In the genomic region with DNA sequence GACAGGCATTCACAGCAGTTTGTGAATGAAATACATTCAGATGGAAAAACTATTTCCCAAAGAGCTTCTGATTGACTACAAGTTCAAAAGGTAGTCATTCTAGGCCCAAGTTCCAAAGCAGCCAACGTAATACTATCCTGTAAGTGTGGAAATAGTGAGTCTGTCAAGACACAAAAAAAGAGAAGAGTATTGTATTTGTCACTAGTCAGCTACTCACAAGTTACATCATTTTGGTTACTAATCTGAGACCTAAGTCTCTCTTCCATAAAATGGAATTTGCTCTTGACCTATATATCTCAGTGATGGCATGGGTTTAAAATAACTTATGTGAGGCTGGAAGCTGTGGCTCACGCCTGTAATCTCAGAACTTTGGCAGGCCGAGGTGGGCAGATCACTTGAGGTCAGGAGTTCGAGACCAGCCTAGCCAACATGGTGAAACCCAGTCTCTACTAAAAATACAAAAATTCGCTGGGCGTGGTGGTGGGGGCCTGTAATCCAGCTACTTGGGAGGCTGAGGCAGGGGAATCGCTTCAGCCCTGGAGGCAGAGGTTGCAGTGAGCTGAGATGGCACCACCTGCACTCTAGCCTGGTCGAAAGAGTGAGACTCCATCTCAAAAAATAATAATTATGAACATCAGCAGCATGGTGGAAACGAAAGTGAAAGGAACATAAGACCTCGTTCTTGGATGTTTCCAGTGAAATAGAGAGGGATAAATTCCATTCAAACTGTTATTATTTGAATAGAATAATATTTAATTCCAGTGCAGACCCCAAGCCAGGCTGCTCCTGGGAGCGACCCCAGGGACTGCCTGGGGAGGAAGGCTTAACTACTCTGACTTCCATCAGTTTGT, we compare ENCODE assay signal across 8 cellular contexts. TPM values are rescaled to one million over a fixed set of nuclear protein-coding genes. Genes with fewer than 3 reads are reported as not detected.
A peak's percentile ranks its signal among the peaks of the same experiment; 100 is the strongest.
DNase-seq lines count a peak whose midpoint lies in the region; ATAC-seq, FAIRE-seq and TF ChIP-seq lines count a peak whose summit lies in the region.

No MANE protein-coding gene starts in this region.

- peak; percentile 7 to 27 for ATAC-seq in activated T-cell treated with anti-CD3 and anti-CD28 coated beads, Interleukin-2, amount 50 U/mL, for 72 hours (replicated peaks in 1 of 2)
- no peak for ATAC-seq in GM18861 (IDR thresholded peaks at IDR 0.05; ENCODE audit: unreplicated experiment)

- peak overlapping the region; percentile 98 for H3K27ac Mint-ChIP-seq in activated T-cell treated with anti-CD3 and anti-CD28 coated beads, Interleukin-2, amount 50 U/mL, for 72 hours

- H3K27ac ChIP-seq in keratinocyte (ENCODE audit: control insufficient read depth, insufficient read depth, low read length), result peak overlapping the region; percentile 34
- peak overlapping the region; percentile 45 for H3K27ac ChIP-seq in substantia nigra (ENCODE audit: low read depth, low read length, poor library complexity, severe bottlenecking)
- no peak overlapping the region for H3K27ac ChIP-seq in caudate nucleus (ENCODE audit: low read depth, low read length)

- peak; percentile 59 for DNase-seq in activated CD8-positive, alpha-beta memory T cell treated with anti-CD3 and anti-CD28 coated beads, Interleukin-2, amount 50 U/mL, for 48 hours
- no peak for DNase-seq in activated CD8-positive, alpha-beta memory T cell treated with anti-CD3 and anti-CD28 coated beads, Interleukin-2, amount 50 U/mL, for 4 hours
- DNase-seq in activated T-cell treated with anti-CD3 and anti-CD28 coated beads, Interleukin-2, amount 50 U/mL, for 72 hours, result peak in 1 of 2 donors; percentile 21
- DNase-seq in keratinocyte (ENCODE audit: low read depth, low spot score) (no peak), substantia nigra (lab: John Stamatoyannopoulos, UW) (no peak), GM12892 (ENCODE audit: insufficient read length) (no peak), caudate nucleus (lab: John Stamatoyannopoulos, UW) (no peak)

- H3K27me3 ChIP-seq in keratinocyte (ENCODE audit: control insufficient read depth, extremely low read depth, insufficient read depth, low read length), result no peaks in the 10 kb centered on the region

- peak overlapping the region; percentile 35 for H3K9ac ChIP-seq in keratinocyte (ENCODE audit: control insufficient read depth, extremely low read depth, insufficient read depth, low read length)

- peaks cover 18% of the 10 kb centered on the region for H3K4me1 ChIP-seq in keratinocyte (ENCODE audit: control insufficient read depth, extremely low read depth, insufficient read depth, low read length)

- no peaks in the 10 kb centered on the region for H4K20me1 ChIP-seq in keratinocyte (ENCODE audit: control insufficient read depth, extremely low read depth, insufficient read depth, low read length)

- H3K9me3 Mint-ChIP-seq in activated T-cell treated with anti-CD3 and anti-CD28 coated beads, Interleukin-2, amount 50 U/mL, for 72 hours, result no peaks in the 10 kb centered on the region

- H3K9me3 ChIP-seq in keratinocyte (ENCODE audit: control insufficient read depth, low read depth, low read length), result no peaks in the 10 kb centered on the region

- H3K27me3 Mint-ChIP-seq in activated T-cell treated with anti-CD3 and anti-CD28 coated beads, Interleukin-2, amount 50 U/mL, for 72 hours (ENCODE audit: low read depth), result no peaks in the 10 kb centered on the region

- peak overlapping the region; percentile 86 to 98 for H3K4me3 Mint-ChIP-seq in activated T-cell treated with anti-CD3 and anti-CD28 coated beads, Interleukin-2, amount 50 U/mL, for 72 hours

- peak overlapping the region in 2 of 3 experiments; percentile 33 to 51 for H3K4me3 ChIP-seq in keratinocyte (ENCODE audit: control insufficient read depth in 2 of 3, extremely low read depth in 1 of 3, insufficient read depth in 2 of 3, low read depth in 1 of 3, low read length in 3 of 3)

- H3K4me1 Mint-ChIP-seq in activated T-cell treated with anti-CD3 and anti-CD28 coated beads, Interleukin-2, amount 50 U/mL, for 72 hours (ENCODE audit: low read depth), result peaks cover 80% of the 10 kb centered on the region

- peaks cover 0 to 3% of the 10 kb centered on the region in 2 experiments for H3K36me3 ChIP-seq in keratinocyte (ENCODE audit: control insufficient read depth in 2 of 2, extremely low read depth in 1 of 2, insufficient read depth in 2 of 2, low read length in 2 of 2)

- no peak for TF ChIP-seq CTCF in keratinocyte (optimal IDR thresholded peaks at IDR 0.05 in 1 of 3, IDR thresholded peaks at IDR 0.05 in 1 of 3, conservative IDR thresholded peaks at IDR 0.05 in 1 of 3; ENCODE audit: extremely low read depth in 1 of 3, insufficient read depth in 2 of 3, low read length in 3 of 3)

- H3K4me2 ChIP-seq in keratinocyte (ENCODE audit: control insufficient read depth, extremely low read depth, insufficient read depth, low read depth, low read length), result peak overlapping the region; percentile 83

- H3K79me2 ChIP-seq in keratinocyte (ENCODE audit: control insufficient read depth, insufficient read depth, low read length), result peaks cover 85% of the 10 kb centered on the region

- no peak for TF ChIP-seq POLR2A in GM12892 (IDR thresholded peaks at IDR 0.05; ENCODE audit: low read depth, low read length)

- H2AFZ ChIP-seq in keratinocyte (ENCODE audit: control insufficient read depth, low read length), result no peak overlapping the region

- peaks cover 3% of the 10 kb centered on the region for H3K9me1 ChIP-seq in keratinocyte (ENCODE audit: control insufficient read depth, extremely low read depth, insufficient read depth, low read length)

- H3K36me3 Mint-ChIP-seq in activated T-cell treated with anti-CD3 and anti-CD28 coated beads, Interleukin-2, amount 50 U/mL, for 72 hours (ENCODE audit: insufficient read depth in 2 of 2), result peaks cover 6 to 11% of the 10 kb centered on the region in 2 donors

- FAIRE-seq in keratinocyte (lab: Jason Lieb, UNC) (no peak), GM12892 (lab: Jason Lieb, UNC) (no peak)

- dilution Hi-C loops in keratinocyte (cut with MboI; ENCODE audit: extremely low pct_ligation_motif_present, low sequenced_read_pairs), result no loop called here

RNA-seq across cellular contexts. Expression of a gene that starts 2.9 kb away (rescaled TPM):
- total RNA-seq in activated T-cell treated with anti-CD3 and anti-CD28 coated beads, Interleukin-2, amount 50 U/mL, for 72 hours, result 100 to 1,000 TPM; 114 to 121 TPM
- polyA plus RNA-seq in keratinocyte, result 82.4 to 92.2 TPM (median 91.8 TPM) in 3 replicates
- polyA plus RNA-seq in keratinocyte (2011; ENCODE audit: low read depth), result 101 TPM
- 80.9 and 85.1 TPM in 2 replicates for polyA plus RNA-seq in keratinocyte (2011; cell fraction: cytosol; rRNA removed)
- 30.8 and 32.9 TPM in 2 replicates for polyA plus RNA-seq in keratinocyte (2011; cell fraction: nucleus; rRNA removed)
- polyA plus RNA-seq in keratinocyte (2012; ENCODE audit: low replicate concordance), result 93.6 and 97.8 TPM in 2 replicates
- 12.5 to 29.6 TPM (median 17.9 TPM) in 3 replicates for polyA minus RNA-seq in keratinocyte
- 24.2 TPM for polyA minus RNA-seq in keratinocyte (2011; cell fraction: cytosol; rRNA and poly(A)+ RNA removed)
- polyA minus RNA-seq in keratinocyte (2011; cell fraction: nucleus; rRNA and poly(A)+ RNA removed), result 15.8 and 23.4 TPM in 2 replicates
- polyA plus RNA-seq in GM12892 (2012; ENCODE audit: missing spikeins), result 93.2 TPM

RNA-seq across cellular contexts. Expression of a gene that starts 3.2 kb away (rescaled TPM):
- total RNA-seq in activated T-cell treated with anti-CD3 and anti-CD28 coated beads, Interleukin-2, amount 50 U/mL, for 72 hours, result 10 to 100 TPM; 62.0 to 64.1 TPM
- 9.3 to 40.9 TPM (median 29.2 TPM) in 3 replicates for polyA plus RNA-seq in keratinocyte
- polyA plus RNA-seq in keratinocyte (2011; ENCODE audit: low read depth), result 2.0 TPM
- polyA plus RNA-seq in keratinocyte (2011; cell fraction: cytosol; rRNA removed), result 11.7 and 30.3 TPM in 2 replicates
- 7.5 and 8.1 TPM in 2 replicates for polyA plus RNA-seq in keratinocyte (2011; cell fraction: nucleus; rRNA removed)
- 8.4 and 31.7 TPM in 2 replicates for polyA plus RNA-seq in keratinocyte (2012; ENCODE audit: low replicate concordance)
- 8.6 to 18.6 TPM (median 14.8 TPM) in 3 replicates for polyA minus RNA-seq in keratinocyte
- 12.3 TPM for polyA minus RNA-seq in keratinocyte (2011; cell fraction: cytosol; rRNA and poly(A)+ RNA removed)
- polyA minus RNA-seq in keratinocyte (2011; cell fraction: nucleus; rRNA and poly(A)+ RNA removed), result 7.1 and 8.8 TPM in 2 replicates
- polyA plus RNA-seq in GM12892 (2012; ENCODE audit: missing spikeins), result 53.9 TPM

RNA-seq across cellular contexts. Expression of a gene that starts 31.8 kb away (rescaled TPM):
- total RNA-seq in activated T-cell treated with anti-CD3 and anti-CD28 coated beads, Interleukin-2, amount 50 U/mL, for 72 hours, result 10 to 100 TPM; 19.2 to 23.9 TPM
- polyA plus RNA-seq in keratinocyte, result 29.9 to 32.0 TPM (median 31.2 TPM) in 3 replicates
- polyA plus RNA-seq in keratinocyte (2011; ENCODE audit: low read depth), result 125 TPM
- polyA plus RNA-seq in keratinocyte (2011; cell fraction: cytosol; rRNA removed), result 22.2 and 44.5 TPM in 2 replicates
- 16.1 and 17.4 TPM in 2 replicates for polyA plus RNA-seq in keratinocyte (2011; cell fraction: nucleus; rRNA removed)
- polyA plus RNA-seq in keratinocyte (2012; ENCODE audit: low replicate concordance), result 21.9 and 29.4 TPM in 2 replicates
- 16.7 to 41.3 TPM (median 39.4 TPM) in 3 replicates for polyA minus RNA-seq in keratinocyte
- polyA minus RNA-seq in keratinocyte (2011; cell fraction: cytosol; rRNA and poly(A)+ RNA removed), result 33.8 TPM
- polyA minus RNA-seq in keratinocyte (2011; cell fraction: nucleus; rRNA and poly(A)+ RNA removed), result 10.3 and 23.6 TPM in 2 replicates
- polyA plus RNA-seq in GM12892 (2012; ENCODE audit: missing spikeins), result 18.7 TPM
